In the genomic region with DNA sequence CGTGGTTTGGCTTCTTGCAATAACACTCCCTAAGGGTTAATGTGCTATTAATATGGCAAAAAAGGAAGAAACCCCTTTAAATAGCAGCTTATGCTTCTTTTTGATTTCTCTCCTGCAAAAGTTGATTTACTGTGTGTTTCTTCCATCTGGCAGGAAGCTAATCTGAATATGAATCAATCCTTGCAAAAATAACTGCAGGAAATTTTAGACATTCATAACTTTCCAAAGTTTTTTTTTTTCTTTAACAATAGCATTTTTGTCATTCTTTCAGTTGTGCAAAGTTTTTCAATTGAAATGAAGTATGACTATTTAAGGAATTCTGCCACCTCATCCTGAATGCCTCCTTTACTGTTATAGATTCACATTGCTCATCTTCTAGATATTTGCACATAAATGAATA, we compare ENCODE assay signal across 23 cellular contexts.
DNase-seq lines count a peak whose midpoint lies in the region; ATAC-seq, FAIRE-seq and TF ChIP-seq lines count a peak whose summit lies in the region.
"Had no signal": no experiment of that assay in that cellular context is flagged by ENCODE, and none has a peak within 500 bp of the region (broad histone marks: within the 10 kb centered on the region; RNA-seq: fewer than 3 reads in every experiment).

No MANE protein-coding gene starts in this region.

- intact Hi-C loops in IMR-90 (cut with micrococcal nuclease) (no loop called here), kidney (cut with DNase I) (no loop called here), psoas muscle (cut with DNase I) (no loop called here)

- H3K27me3 Mint-ChIP-seq in H9 (ENCODE audit: low read depth), result no peaks in the 10 kb centered on the region
- H3K27me3 Mint-ChIP-seq: T-helper 17 cell had no signal

- TF ChIP-seq RAD21 in IMR-90 (IDR thresholded peaks at IDR 0.05; ENCODE audit: low read length), result no peak

- H3K4me2 ChIP-seq in IMR-90 (ENCODE audit: low read depth, low read length) (peak overlapping the region; percentile 54; the same call in 1 of the 2 replicates), H9 (ENCODE audit: insufficient read depth, insufficient read length, low read length) (no peak overlapping the region)
- H3K4me2 ChIP-seq: KMS-11 had no signal

- no peak for TF ChIP-seq POLR2A in IMR-90 (IDR thresholded peaks at IDR 0.05; ENCODE audit: low read depth, low read length)

- H3K36me3 ChIP-seq in IMR-90 (ENCODE audit: control insufficient read depth, insufficient read depth, low read length) (no peaks in the 10 kb centered on the region), kidney (ENCODE audit: control insufficient read depth in 1 of 2, insufficient read depth in 2 of 2, low read length in 2 of 2) (no peaks in the 10 kb centered on the region), psoas muscle (ENCODE audit: insufficient read depth in 1 of 2, low read depth in 1 of 2) (no peaks in the 10 kb centered on the region)
- H3K36me3 ChIP-seq: vagina had no signal

- H4K8ac ChIP-seq in IMR-90 (ENCODE audit: low read depth in 2 of 2, low read length in 2 of 2) (peak overlapping the region in 1 of 2 experiments; percentile 99; a peak in 2 of 4 replicates), H9 (replicated peaks; ENCODE audit: insufficient read length, low read depth, low read length) (no peak overlapping the region)

- peak overlapping the region; percentile 63; the same call in 1 of the 2 replicates for H3K18ac ChIP-seq in IMR-90 (ENCODE audit: low read depth, low read length)
- H3K18ac ChIP-seq in H9 (ENCODE audit: insufficient read length, low read depth, low read length), result no peak overlapping the region

- in situ Hi-C loops in IMR-90 (cut with MboI; ENCODE audit: low sequenced_read_pairs), result loop anchor here (25.0 kb wide), 1 partner anchor 168 kb away; no protein-coding TSS in a partner anchor

- no peak overlapping the region for H3K27ac Mint-ChIP-seq in H9
- H3K27ac Mint-ChIP-seq: activated naive CD4-positive, alpha-beta T cell treated with anti-CD3 and anti-CD28 coated beads for 36 hours; T-helper 17 cell had no signal

- H3K27me3 ChIP-seq in AG04450 (ENCODE audit: control insufficient read depth, insufficient read depth, low read length), result no peaks in the 10 kb centered on the region
- no peaks in the 10 kb centered on the region for H3K27me3 ChIP-seq in IMR-90 (ENCODE audit: control insufficient read depth, insufficient read depth, low read length)
- H3K27me3 ChIP-seq in H9 (ENCODE audit: insufficient read depth, low read length), result no peaks in the 10 kb centered on the region
- no peaks in the 10 kb centered on the region for H3K27me3 ChIP-seq in psoas muscle (ENCODE audit: insufficient read depth in 3 of 3, low read length in 2 of 3)
- H3K27me3 ChIP-seq: vagina had no signal

- H3K27ac ChIP-seq in AG04450 (ENCODE audit: low read depth, low read length), result peak overlapping the region; percentile 31
- no peak overlapping the region for H3K27ac ChIP-seq in IMR-90 (ENCODE audit: insufficient read depth, low read length)
- H3K27ac ChIP-seq in kidney (ENCODE audit: low read depth in 2 of 2, low read length in 2 of 2), result no peak overlapping the region
- H3K27ac ChIP-seq in H9 (ENCODE audit: insufficient read length, low read depth, low read length), result no peak overlapping the region
- no peak overlapping the region for H3K27ac ChIP-seq in psoas muscle
- H3K27ac ChIP-seq: KMS-11, skin epidermis, vagina had no signal

- no peaks in the 10 kb centered on the region for H3K79me2 ChIP-seq in H9 (ENCODE audit: insufficient read depth, low read length)

- H3K9me3 ChIP-seq in AG04450 (ENCODE audit: control insufficient read depth, insufficient read depth, low read length) (no peaks in the 10 kb centered on the region), IMR-90 (ENCODE audit: control insufficient read depth, insufficient read depth, low read length) (no peaks in the 10 kb centered on the region), kidney (ENCODE audit: control insufficient read depth in 1 of 2, low read length in 2 of 2) (no peaks in the 10 kb centered on the region), H9 (ENCODE audit: control insufficient read depth, low read depth, low read length) (peaks cover 17% of the 10 kb centered on the region), psoas muscle (no peaks in the 10 kb centered on the region)
- H3K9me3 ChIP-seq: vagina had no signal

- no peak overlapping the region; the same call in 1 of the 2 replicates for H3K9ac ChIP-seq in IMR-90 (ENCODE audit: low read depth, low read length)
- no peak overlapping the region for H3K9ac ChIP-seq in kidney (ENCODE audit: low read length in 2 of 2)
- H3K9ac ChIP-seq in H9 (ENCODE audit: extremely low read depth, insufficient read length, low read length), result no peak overlapping the region
- H3K9ac ChIP-seq: KMS-11 had no signal

- no peak for TF ChIP-seq CTCF in AG04450 (IDR thresholded peaks at IDR 0.05; ENCODE audit: low read depth, low read length)
- TF ChIP-seq CTCF in IMR-90 (conservative IDR thresholded peaks at IDR 0.05; ENCODE audit: low read depth, low read length), result no peak
- TF ChIP-seq CTCF in cardiac fibroblast (IDR thresholded peaks at IDR 0.05; ENCODE audit: low read depth, low read length), result no peak
- no peak for TF ChIP-seq CTCF in kidney (IDR thresholded peaks at IDR 0.05; ENCODE audit: borderline replicate concordance, extremely low read depth, insufficient read depth)
- no peak for TF ChIP-seq CTCF in H9 (conservative IDR thresholded peaks at IDR 0.05)
- no peak for TF ChIP-seq CTCF in psoas muscle (IDR thresholded peaks at IDR 0.05)

- H4K20me1 ChIP-seq in IMR-90 (ENCODE audit: insufficient read depth, low read length) (no peaks in the 10 kb centered on the region), H9 (ENCODE audit: control insufficient read depth, insufficient read depth, insufficient read length) (no peaks in the 10 kb centered on the region)

- POLR2A ChIA-PET in AG04450 (lab: Yijun Ruan, JAX), result interaction anchor here (0.6 to 1.9 kb wide), 2 partner anchors 63 to 129 kb away, joined by 4 to 7 read pairs; no protein-coding TSS in a partner anchor
- POLR2A ChIA-PET in IMR-90 (lab: Charles Lee; ENCODE audit: unreplicated experiment), result no interaction called here

- no peaks in the 10 kb centered on the region for H3K23me2 ChIP-seq in H9 (ENCODE audit: insufficient read length, low read depth, low read length, poor library complexity, severe bottlenecking)

- H2AFZ ChIP-seq in IMR-90 (replicated peaks; ENCODE audit: low read length, poor library complexity), result no peak overlapping the region
- no peak overlapping the region for H2AFZ ChIP-seq in H9 (ENCODE audit: low read length)

- DNase-seq in AG04450 (ENCODE audit: low read depth, low spot score), result no peak
- peak; percentile 57 for DNase-seq in IMR-90
- peak; percentile 45 to 82 for DNase-seq in cardiac fibroblast (ENCODE audit: low read depth in 2 of 2)
- DNase-seq in kidney, result no peak
- DNase-seq in activated CD4-positive, alpha-beta T cell treated with anti-CD3 and anti-CD28 coated beads for 4 hours, result no peak
- no peak for DNase-seq in activated gamma-delta T cell (lab: John Stamatoyannopoulos, UW)
- DNase-seq in H9, result no peak
- no peak for DNase-seq in psoas muscle
- DNase-seq: activated naive CD4-positive, alpha-beta T cell treated with anti-CD3 and anti-CD28 coated beads for 36 hours; AML-193; cerebellar nuclear complex; DMS 273 treated with DMSO at 0.1 percent for 48 hours; NCI-H1694 treated with DMSO at 0.1 percent for 48 hours; NCI-H526; stimulated activated naive CD4-positive, alpha-beta T cell; T-helper 17 cell had no signal

- no peak overlapping the region for H3T11ph ChIP-seq in H9 (ENCODE audit: low read length)

- H2BK5ac ChIP-seq in IMR-90 (ENCODE audit: low read depth, low read length, poor library complexity, severe bottlenecking) (peak overlapping the region; percentile 73), H9 (ENCODE audit: insufficient read length, low read length) (no peak overlapping the region)

- peak; percentile 49 for ATAC-seq in IMR-90 (ENCODE audit: low read depth)
- ATAC-seq in psoas muscle, result no peak
- ATAC-seq: activated CD4-positive, CD25-positive, alpha-beta regulatory T cell treated with anti-CD3 and anti-CD28 coated beads, Interleukin-2, amount 50 U/mL, for 24 hours; Panc1; T-helper 17 cell had no signal

- H2BK15ac ChIP-seq in IMR-90 (ENCODE audit: low read depth, low read length), result no peak overlapping the region
- no peak overlapping the region for H2BK15ac ChIP-seq in H9 (ENCODE audit: low read depth, low read length)

- dilution Hi-C loops in IMR-90 (cut with HindIII; ENCODE audit: low sequenced_read_pairs, unreplicated experiment), result no loop called here

- H2AK5ac ChIP-seq in IMR-90 (ENCODE audit: low read depth, low read length), result no peak overlapping the region
- no peak overlapping the region for H2AK5ac ChIP-seq in H9 (ENCODE audit: insufficient read length, low read length)

- H4K91ac ChIP-seq in IMR-90 (ENCODE audit: insufficient read depth, low read depth, low read length) (no peak overlapping the region), H9 (ENCODE audit: insufficient read length, low read depth, low read length) (no peak overlapping the region)

- no peak overlapping the region for H3K23ac ChIP-seq in IMR-90 (ENCODE audit: low read depth, low read length)
- no peak overlapping the region for H3K23ac ChIP-seq in H9 (ENCODE audit: insufficient read length, low read depth, low read length)

- H3K9me3 Mint-ChIP-seq in H9, result peaks cover 44 to 46% of the 10 kb centered on the region in 2 experiments
- H3K9me3 Mint-ChIP-seq: neural crest cell had no signal

- FAIRE-seq in kidney (lab: Jason Lieb, UNC), result peak; percentile 78

- CTCF ChIA-PET in AG04450 (lab: Charles Lee), result no interaction called here
- CTCF ChIA-PET in IMR-90 (lab: Yijun Ruan, JAX), result interaction anchor here (0.7 to 1.2 kb wide), 3 partner anchors 10 to 374 kb away, joined by 3 to 4 read pairs (median 3); no protein-coding TSS in a partner anchor

- BruUV-seq in IMR-90 (replicated peaks; lab: Mats Ljungman, UMichigan), result no TSS peak

- no peaks in the 10 kb centered on the region; a peak in 1 of 7 replicates for H3K36me3 Mint-ChIP-seq in H9 (ENCODE audit: insufficient read depth in 1 of 3, low read depth in 3 of 3)

- H3K4me1 Mint-ChIP-seq in H9, result peaks cover 3 to 6% of the 10 kb centered on the region in 2 experiments; a peak in 2 of 4 replicates
- H3K4me1 Mint-ChIP-seq: neural crest cell, T-helper 17 cell had no signal

- H3K9me1 ChIP-seq in IMR-90 (ENCODE audit: insufficient read depth, low read length), result no peaks in the 10 kb centered on the region

- H3K4me1 ChIP-seq in IMR-90 (ENCODE audit: control insufficient read depth, insufficient read depth, low read length), result peaks cover 2% of the 10 kb centered on the region; the same call in 1 of the 2 replicates
- H3K4me1 ChIP-seq in kidney (ENCODE audit: control insufficient read depth in 1 of 2, insufficient read depth in 1 of 2, low read depth in 1 of 2, low read length in 2 of 2), result no peaks in the 10 kb centered on the region
- H3K4me1 ChIP-seq in H9 (ENCODE audit: insufficient read depth, low read length), result no peaks in the 10 kb centered on the region; the same call in 1 of the 2 replicates
- H3K4me1 ChIP-seq in psoas muscle, result no peaks in the 10 kb centered on the region
- H3K4me1 ChIP-seq: vagina had no signal

- H4K5ac ChIP-seq in IMR-90 (ENCODE audit: low read depth, low read length) (no peak overlapping the region), H9 (ENCODE audit: insufficient read length, low read depth, low read length) (no peak overlapping the region)

- H3K4ac ChIP-seq in IMR-90 (ENCODE audit: low read depth, low read length) (no peak overlapping the region), H9 (ENCODE audit: low read depth, low read length) (no peak overlapping the region)

- peak overlapping the region; percentile 91; the same call in 1 of the 2 replicates for H2BK20ac ChIP-seq in IMR-90 (ENCODE audit: low read depth, low read length)
- H2BK20ac ChIP-seq in H9 (ENCODE audit: low read depth, low read length, poor library complexity, severe bottlenecking), result no peak overlapping the region

- no peaks in the 10 kb centered on the region for H3K79me1 ChIP-seq in IMR-90 (ENCODE audit: low read depth in 1 of 2, low read length in 2 of 2)
- no peaks in the 10 kb centered on the region for H3K79me1 ChIP-seq in H9 (ENCODE audit: insufficient read depth, low read depth, low read length, poor library complexity, severe bottlenecking)

- H2BK120ac ChIP-seq in IMR-90 (ENCODE audit: low read depth, low read length) (peak overlapping the region; percentile 88), H9 (ENCODE audit: low read depth, low read length, poor library complexity, severe bottlenecking) (no peak overlapping the region)

- H3K14ac ChIP-seq in IMR-90 (replicated peaks; ENCODE audit: low read depth, low read length) (no peak overlapping the region), H9 (ENCODE audit: insufficient read depth, low read length) (no peak overlapping the region)

- H3K4me3 Mint-ChIP-seq in H9, result no peak overlapping the region
- H3K4me3 Mint-ChIP-seq: activated naive CD4-positive, alpha-beta T cell treated with anti-CD3 and anti-CD28 coated beads for 36 hours; neural crest cell; T-helper 17 cell had no signal

- peak overlapping the region; percentile 32; the same call in 1 of the 2 replicates for H3K56ac ChIP-seq in IMR-90 (ENCODE audit: extremely low read depth, insufficient read depth, low read length)
- H3K56ac ChIP-seq in H9 (ENCODE audit: insufficient read length, low read depth, low read length), result no peak overlapping the region

- H3K4me3 ChIP-seq in AG04450 (ENCODE audit: low read depth, low read length) (no peak overlapping the region), IMR-90 (ENCODE audit: insufficient read depth, low read depth, low read length) (no peak overlapping the region), cardiac fibroblast (replicated peaks in 1 of 2; ENCODE audit: low read depth in 2 of 2, low read length in 2 of 2) (no peak overlapping the region), kidney (ENCODE audit: low read length in 2 of 2) (no peak overlapping the region), psoas muscle (no peak overlapping the region)
- H3K4me3 ChIP-seq: lung, skin epidermis, vagina had no signal

- WGBS in IMR-90 (ENCODE audit: extremely low coverage in 2 of 2, insufficient read length in 1 of 2), 2 experiments, result no CpG with 5 or more reads among the region's 1 CpG
- no CpG with 5 or more reads among the region's 1 CpG for WGBS in H9 (ENCODE audit: extremely low coverage, insufficient read length, low lambda C conversion rate)
- WGBS in psoas muscle, 3 donors, result 5 to 25% (median 8%) methylated on average over 1 of the region's 1 CpG

- no peak overlapping the region for H2AK9ac ChIP-seq in IMR-90 (replicated peaks; ENCODE audit: low read depth, low read length, poor library complexity)

- H2BK12ac ChIP-seq in H9 (ENCODE audit: insufficient read length, low read depth, low read length), result no peak overlapping the region

Comparison
In these comparisons a context has a peak if more than half of its experiments do, and no peak if none do; other contexts are left out.
1. DNase-seq: peak in IMR-90 (single experiment) and cardiac fibroblast (2 of 2); none in AG04450 (single experiment), kidney (single experiment), activated CD4-positive, alpha-beta T cell treated with anti-CD3 and anti-CD28 coated beads for 4 hours (0 of 2), activated gamma-delta T cell (single experiment), H9 (single experiment) and psoas muscle (0 of 2).